1 cellular context compared by ENCODE assay signal in the genomic region with DNA sequence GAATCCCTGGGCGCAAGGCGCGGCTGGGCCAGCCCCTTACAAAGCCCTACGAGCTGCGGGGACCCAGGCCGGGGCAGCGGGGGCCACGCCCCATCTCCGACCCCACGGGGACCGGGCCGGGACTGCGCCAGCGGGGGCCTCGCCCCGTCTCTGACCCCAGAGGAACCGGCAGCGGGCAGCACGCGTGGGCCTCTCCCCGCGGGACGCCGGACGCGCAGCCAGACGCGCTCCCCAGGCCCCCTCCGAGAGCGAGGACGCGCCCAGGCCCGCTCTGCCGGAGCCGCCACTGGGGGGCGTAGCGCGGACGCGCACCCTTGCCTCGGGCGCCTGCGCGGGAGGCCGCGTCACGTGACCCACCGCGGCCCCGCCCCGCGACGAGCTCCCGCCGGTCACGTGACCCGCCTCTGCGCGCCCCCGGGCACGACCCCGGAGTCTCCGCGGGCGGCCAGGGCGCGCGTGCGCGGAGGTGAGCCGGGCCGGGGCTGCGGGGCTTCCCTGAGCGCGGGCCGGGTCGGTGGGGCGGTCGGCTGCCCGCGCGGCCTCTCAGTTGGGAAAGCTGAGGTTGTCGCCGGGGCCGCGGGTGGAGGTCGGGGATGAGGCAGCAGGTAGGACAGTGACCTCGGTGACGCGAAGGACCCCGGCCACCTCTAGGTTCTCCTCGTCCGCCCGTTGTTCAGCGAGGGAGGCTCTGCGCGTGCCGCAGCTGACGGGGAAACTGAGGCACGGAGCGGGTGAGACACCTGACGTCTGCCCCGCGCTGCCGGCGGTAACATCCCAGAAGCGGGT.
A peak's percentile ranks its signal among the peaks of the same experiment; 100 is the strongest.
TF ChIP-seq lines count a peak whose summit lies in the region.

A gene (plus strand): TSS at position 422 of the 786 bp plus-strand sequence. CDS start 3,006 bp downstream, outside the sequence.

TF ChIP-seq in HEK293, 187 proteins besides CTCF, POLR2A, EP300 and RAD21 (continued from another document and continues in another):
- TF ChIP-seq, protein P1, sequence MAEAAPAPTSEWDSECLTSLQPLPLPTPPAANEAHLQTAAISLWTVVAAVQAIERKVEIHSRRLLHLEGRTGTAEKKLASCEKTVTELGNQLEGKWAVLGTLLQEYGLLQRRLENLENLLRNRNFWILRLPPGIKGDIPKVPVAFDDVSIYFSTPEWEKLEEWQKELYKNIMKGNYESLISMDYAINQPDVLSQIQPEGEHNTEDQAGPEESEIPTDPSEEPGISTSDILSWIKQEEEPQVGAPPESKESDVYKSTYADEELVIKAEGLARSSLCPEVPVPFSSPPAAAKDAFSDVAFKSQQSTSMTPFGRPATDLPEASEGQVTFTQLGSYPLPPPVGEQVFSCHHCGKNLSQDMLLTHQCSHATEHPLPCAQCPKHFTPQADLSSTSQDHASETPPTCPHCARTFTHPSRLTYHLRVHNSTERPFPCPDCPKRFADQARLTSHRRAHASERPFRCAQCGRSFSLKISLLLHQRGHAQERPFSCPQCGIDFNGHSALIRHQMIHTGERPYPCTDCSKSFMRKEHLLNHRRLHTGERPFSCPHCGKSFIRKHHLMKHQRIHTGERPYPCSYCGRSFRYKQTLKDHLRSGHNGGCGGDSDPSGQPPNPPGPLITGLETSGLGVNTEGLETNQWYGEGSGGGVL (tag by site-specific recombination; IDR thresholded peaks at IDR 0.05), result no peak
- TF ChIP-seq, protein P2, sequence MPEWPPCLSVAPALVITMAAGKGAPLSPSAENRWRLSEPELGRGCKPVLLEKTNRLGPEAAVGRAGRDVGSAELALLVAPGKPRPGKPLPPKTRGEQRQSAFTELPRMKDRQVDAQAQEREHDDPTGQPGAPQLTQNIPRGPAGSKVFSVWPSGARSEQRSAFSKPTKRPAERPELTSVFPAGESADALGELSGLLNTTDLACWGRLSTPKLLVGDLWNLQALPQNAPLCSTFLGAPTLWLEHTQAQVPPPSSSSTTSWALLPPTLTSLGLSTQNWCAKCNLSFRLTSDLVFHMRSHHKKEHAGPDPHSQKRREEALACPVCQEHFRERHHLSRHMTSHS (tag by site-specific recombination; IDR thresholded peaks at IDR 0.05), result no peak
- TF ChIP-seq, protein P3, sequence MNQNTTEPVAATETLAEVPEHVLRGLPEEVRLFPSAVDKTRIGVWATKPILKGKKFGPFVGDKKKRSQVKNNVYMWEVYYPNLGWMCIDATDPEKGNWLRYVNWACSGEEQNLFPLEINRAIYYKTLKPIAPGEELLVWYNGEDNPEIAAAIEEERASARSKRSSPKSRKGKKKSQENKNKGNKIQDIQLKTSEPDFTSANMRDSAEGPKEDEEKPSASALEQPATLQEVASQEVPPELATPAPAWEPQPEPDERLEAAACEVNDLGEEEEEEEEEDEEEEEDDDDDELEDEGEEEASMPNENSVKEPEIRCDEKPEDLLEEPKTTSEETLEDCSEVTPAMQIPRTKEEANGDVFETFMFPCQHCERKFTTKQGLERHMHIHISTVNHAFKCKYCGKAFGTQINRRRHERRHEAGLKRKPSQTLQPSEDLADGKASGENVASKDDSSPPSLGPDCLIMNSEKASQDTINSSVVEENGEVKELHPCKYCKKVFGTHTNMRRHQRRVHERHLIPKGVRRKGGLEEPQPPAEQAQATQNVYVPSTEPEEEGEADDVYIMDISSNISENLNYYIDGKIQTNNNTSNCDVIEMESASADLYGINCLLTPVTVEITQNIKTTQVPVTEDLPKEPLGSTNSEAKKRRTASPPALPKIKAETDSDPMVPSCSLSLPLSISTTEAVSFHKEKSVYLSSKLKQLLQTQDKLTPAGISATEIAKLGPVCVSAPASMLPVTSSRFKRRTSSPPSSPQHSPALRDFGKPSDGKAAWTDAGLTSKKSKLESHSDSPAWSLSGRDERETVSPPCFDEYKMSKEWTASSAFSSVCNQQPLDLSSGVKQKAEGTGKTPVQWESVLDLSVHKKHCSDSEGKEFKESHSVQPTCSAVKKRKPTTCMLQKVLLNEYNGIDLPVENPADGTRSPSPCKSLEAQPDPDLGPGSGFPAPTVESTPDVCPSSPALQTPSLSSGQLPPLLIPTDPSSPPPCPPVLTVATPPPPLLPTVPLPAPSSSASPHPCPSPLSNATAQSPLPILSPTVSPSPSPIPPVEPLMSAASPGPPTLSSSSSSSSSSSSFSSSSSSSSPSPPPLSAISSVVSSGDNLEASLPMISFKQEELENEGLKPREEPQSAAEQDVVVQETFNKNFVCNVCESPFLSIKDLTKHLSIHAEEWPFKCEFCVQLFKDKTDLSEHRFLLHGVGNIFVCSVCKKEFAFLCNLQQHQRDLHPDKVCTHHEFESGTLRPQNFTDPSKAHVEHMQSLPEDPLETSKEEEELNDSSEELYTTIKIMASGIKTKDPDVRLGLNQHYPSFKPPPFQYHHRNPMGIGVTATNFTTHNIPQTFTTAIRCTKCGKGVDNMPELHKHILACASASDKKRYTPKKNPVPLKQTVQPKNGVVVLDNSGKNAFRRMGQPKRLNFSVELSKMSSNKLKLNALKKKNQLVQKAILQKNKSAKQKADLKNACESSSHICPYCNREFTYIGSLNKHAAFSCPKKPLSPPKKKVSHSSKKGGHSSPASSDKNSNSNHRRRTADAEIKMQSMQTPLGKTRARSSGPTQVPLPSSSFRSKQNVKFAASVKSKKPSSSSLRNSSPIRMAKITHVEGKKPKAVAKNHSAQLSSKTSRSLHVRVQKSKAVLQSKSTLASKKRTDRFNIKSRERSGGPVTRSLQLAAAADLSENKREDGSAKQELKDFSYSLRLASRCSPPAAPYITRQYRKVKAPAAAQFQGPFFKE (tag by site-specific recombination; IDR thresholded peaks at IDR 0.05; ENCODE audit: borderline replicate concordance), result no peak
- TF ChIP-seq ZNF221 (tag by site-specific recombination; IDR thresholded peaks at IDR 0.05; ENCODE audit: borderline replicate concordance), result no peak
- TF ChIP-seq, protein P4, sequence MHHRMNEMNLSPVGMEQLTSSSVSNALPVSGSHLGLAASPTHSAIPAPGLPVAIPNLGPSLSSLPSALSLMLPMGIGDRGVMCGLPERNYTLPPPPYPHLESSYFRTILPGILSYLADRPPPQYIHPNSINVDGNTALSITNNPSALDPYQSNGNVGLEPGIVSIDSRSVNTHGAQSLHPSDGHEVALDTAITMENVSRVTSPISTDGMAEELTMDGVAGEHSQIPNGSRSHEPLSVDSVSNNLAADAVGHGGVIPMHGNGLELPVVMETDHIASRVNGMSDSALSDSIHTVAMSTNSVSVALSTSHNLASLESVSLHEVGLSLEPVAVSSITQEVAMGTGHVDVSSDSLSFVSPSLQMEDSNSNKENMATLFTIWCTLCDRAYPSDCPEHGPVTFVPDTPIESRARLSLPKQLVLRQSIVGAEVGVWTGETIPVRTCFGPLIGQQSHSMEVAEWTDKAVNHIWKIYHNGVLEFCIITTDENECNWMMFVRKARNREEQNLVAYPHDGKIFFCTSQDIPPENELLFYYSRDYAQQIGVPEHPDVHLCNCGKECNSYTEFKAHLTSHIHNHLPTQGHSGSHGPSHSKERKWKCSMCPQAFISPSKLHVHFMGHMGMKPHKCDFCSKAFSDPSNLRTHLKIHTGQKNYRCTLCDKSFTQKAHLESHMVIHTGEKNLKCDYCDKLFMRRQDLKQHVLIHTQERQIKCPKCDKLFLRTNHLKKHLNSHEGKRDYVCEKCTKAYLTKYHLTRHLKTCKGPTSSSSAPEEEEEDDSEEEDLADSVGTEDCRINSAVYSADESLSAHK (tag by site-specific recombination; IDR thresholded peaks at IDR 0.05), result no peak
- TF ChIP-seq ZNF266 (tag by site-specific recombination; IDR thresholded peaks at IDR 0.05; ENCODE audit: low read depth), result no peak
- TF ChIP-seq ZNF514 (tag by site-specific recombination; IDR thresholded peaks at IDR 0.05), result no peak
- peak; percentile 42; the same call in 1 of the 2 replicates for TF ChIP-seq ZNF785 (tag by site-specific recombination; IDR thresholded peaks at IDR 0.05)
- TF ChIP-seq KLF1 (tag by site-specific recombination; IDR thresholded peaks at IDR 0.05), result no peak
- TF ChIP-seq ZNF121 (tag by site-specific recombination; IDR thresholded peaks at IDR 0.05), result no peak
- peak; percentile 56; the same call in 1 of the 2 replicates for TF ChIP-seq ZSCAN30 (tag by site-specific recombination; IDR thresholded peaks at IDR 0.05)
- TF ChIP-seq TRIM28 (IDR thresholded peaks at IDR 0.05; ENCODE audit: borderline replicate concordance, low read length), result no peak
- TF ChIP-seq, protein P5, sequence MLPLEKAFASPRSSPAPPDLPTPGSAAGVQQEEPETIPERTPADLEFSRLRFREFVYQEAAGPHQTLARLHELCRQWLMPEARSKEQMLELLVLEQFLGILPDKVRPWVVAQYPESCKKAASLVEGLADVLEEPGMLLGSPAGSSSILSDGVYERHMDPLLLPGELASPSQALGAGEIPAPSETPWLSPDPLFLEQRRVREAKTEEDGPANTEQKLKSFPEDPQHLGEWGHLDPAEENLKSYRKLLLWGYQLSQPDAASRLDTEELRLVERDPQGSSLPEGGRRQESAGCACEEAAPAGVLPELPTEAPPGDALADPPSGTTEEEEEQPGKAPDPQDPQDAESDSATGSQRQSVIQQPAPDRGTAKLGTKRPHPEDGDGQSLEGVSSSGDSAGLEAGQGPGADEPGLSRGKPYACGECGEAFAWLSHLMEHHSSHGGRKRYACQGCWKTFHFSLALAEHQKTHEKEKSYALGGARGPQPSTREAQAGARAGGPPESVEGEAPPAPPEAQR (tag by site-specific recombination; IDR thresholded peaks at IDR 0.05), result no peak
- TF ChIP-seq, protein P6, sequence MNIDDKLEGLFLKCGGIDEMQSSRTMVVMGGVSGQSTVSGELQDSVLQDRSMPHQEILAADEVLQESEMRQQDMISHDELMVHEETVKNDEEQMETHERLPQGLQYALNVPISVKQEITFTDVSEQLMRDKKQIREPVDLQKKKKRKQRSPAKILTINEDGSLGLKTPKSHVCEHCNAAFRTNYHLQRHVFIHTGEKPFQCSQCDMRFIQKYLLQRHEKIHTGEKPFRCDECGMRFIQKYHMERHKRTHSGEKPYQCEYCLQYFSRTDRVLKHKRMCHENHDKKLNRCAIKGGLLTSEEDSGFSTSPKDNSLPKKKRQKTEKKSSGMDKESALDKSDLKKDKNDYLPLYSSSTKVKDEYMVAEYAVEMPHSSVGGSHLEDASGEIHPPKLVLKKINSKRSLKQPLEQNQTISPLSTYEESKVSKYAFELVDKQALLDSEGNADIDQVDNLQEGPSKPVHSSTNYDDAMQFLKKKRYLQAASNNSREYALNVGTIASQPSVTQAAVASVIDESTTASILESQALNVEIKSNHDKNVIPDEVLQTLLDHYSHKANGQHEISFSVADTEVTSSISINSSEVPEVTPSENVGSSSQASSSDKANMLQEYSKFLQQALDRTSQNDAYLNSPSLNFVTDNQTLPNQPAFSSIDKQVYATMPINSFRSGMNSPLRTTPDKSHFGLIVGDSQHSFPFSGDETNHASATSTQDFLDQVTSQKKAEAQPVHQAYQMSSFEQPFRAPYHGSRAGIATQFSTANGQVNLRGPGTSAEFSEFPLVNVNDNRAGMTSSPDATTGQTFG (tag by site-specific recombination; IDR thresholded peaks at IDR 0.05; ENCODE audit: borderline replicate concordance), result no peak
- no peak for TF ChIP-seq ZNF184 (tag by site-specific recombination; IDR thresholded peaks at IDR 0.05)
- TF ChIP-seq, protein P7, sequence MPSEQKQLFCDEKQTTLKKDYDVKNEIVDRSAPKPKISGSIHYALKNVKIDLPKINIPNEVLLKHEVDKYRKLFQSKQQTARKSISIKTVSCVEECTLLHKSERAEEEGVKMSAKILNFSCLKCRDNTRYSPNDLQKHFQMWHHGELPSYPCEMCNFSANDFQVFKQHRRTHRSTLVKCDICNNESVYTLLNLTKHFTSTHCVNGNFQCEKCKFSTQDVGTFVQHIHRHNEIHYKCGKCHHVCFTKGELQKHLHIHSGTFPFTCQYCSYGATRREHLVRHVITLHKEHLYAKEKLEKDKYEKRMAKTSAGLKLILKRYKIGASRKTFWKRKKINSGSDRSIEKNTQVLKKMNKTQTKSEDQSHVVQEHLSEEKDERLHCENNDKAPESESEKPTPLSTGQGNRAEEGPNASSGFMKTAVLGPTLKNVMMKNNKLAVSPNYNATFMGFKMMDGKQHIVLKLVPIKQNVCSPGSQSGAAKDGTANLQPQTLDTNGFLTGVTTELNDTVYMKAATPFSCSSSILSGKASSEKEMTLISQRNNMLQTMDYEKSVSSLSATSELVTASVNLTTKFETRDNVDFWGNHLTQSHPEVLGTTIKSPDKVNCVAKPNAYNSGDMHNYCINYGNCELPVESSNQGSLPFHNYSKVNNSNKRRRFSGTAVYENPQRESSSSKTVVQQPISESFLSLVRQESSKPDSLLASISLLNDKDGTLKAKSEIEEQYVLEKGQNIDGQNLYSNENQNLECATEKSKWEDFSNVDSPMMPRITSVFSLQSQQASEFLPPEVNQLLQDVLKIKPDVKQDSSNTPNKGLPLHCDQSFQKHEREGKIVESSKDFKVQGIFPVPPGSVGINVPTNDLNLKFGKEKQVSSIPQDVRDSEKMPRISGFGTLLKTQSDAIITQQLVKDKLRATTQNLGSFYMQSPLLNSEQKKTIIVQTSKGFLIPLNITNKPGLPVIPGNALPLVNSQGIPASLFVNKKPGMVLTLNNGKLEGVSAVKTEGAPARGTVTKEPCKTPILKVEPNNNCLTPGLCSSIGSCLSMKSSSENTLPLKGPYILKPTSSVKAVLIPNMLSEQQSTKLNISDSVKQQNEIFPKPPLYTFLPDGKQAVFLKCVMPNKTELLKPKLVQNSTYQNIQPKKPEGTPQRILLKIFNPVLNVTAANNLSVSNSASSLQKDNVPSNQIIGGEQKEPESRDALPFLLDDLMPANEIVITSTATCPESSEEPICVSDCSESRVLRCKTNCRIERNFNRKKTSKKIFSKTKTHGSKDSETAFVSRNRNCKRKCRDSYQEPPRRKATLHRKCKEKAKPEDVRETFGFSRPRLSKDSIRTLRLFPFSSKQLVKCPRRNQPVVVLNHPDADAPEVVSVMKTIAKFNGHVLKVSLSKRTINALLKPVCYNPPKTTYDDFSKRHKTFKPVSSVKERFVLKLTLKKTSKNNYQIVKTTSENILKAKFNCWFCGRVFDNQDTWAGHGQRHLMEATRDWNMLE (tag by site-specific recombination; conservative IDR thresholded peaks at IDR 0.05; ENCODE audit: low read depth), result no peak
- TF ChIP-seq, protein P8, sequence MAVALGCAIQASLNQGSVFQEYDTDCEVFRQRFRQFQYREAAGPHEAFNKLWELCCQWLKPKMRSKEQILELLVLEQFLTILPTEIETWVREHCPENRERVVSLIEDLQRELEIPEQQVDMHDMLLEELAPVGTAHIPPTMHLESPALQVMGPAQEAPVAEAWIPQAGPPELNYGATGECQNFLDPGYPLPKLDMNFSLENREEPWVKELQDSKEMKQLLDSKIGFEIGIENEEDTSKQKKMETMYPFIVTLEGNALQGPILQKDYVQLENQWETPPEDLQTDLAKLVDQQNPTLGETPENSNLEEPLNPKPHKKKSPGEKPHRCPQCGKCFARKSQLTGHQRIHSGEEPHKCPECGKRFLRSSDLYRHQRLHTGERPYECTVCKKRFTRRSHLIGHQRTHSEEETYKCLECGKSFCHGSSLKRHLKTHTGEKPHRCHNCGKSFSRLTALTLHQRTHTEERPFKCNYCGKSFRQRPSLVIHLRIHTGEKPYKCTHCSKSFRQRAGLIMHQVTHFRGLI (tag by site-specific recombination; IDR thresholded peaks at IDR 0.05), result peak; percentile 70; the same call in 1 of the 2 replicates
- TF ChIP-seq, protein P9, sequence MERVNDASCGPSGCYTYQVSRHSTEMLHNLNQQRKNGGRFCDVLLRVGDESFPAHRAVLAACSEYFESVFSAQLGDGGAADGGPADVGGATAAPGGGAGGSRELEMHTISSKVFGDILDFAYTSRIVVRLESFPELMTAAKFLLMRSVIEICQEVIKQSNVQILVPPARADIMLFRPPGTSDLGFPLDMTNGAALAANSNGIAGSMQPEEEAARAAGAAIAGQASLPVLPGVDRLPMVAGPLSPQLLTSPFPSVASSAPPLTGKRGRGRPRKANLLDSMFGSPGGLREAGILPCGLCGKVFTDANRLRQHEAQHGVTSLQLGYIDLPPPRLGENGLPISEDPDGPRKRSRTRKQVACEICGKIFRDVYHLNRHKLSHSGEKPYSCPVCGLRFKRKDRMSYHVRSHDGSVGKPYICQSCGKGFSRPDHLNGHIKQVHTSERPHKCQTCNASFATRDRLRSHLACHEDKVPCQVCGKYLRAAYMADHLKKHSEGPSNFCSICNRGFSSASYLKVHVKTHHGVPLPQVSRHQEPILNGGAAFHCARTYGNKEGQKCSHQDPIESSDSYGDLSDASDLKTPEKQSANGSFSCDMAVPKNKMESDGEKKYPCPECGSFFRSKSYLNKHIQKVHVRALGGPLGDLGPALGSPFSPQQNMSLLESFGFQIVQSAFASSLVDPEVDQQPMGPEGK (tag by site-specific recombination; IDR thresholded peaks at IDR 0.05), result peak; percentile 85
- no peak; the same call in 1 of the 2 replicates for TF ChIP-seq ZNF391 (tag by site-specific recombination; IDR thresholded peaks at IDR 0.05; ENCODE audit: borderline replicate concordance, low read depth)
